ENCODE assay signal across 1 cellular context in genomic region chr16:21263640-21264211, GRCh38.
TF ChIP-seq lines count a peak whose summit lies in the region.

No MANE protein-coding gene starts in this region.

TF ChIP-seq in HepG2, 621 proteins besides CTCF, POLR2A, EP300 and RAD21 (continued from another document and continues in another):
- TF ChIP-seq HBP1 (CRISPR knock-in tag; IDR thresholded peaks at IDR 0.05; ENCODE audit: low read depth) (0 out of 2 replicates have a peak, but pooled peaks have one; percentile 19), SOX5 (CRISPR knock-in tag; IDR thresholded peaks at IDR 0.05; ENCODE audit: borderline replicate concordance) (peak; percentile 89), PAXIP1 (CRISPR knock-in tag; conservative IDR thresholded peaks at IDR 0.05) (peak; percentile 54), SPEN (CRISPR knock-in tag; IDR thresholded peaks at IDR 0.05; ENCODE audit: low read depth) (0 out of 2 replicates have a peak, but pooled peaks have one; percentile 51), ESRRA (CRISPR knock-in tag; IDR thresholded peaks at IDR 0.05; ENCODE audit: low read depth) (peak; percentile 65; the same call in 1 of the 2 replicates), DRAP1 (CRISPR knock-in tag; IDR thresholded peaks at IDR 0.05) (peak; percentile 76), PHF21A (CRISPR knock-in tag; IDR thresholded peaks at IDR 0.05) (peak; percentile 17; the same call in 1 of the 2 replicates), SATB2 (CRISPR knock-in tag; IDR thresholded peaks at IDR 0.05) (peak; percentile 53; the same call in 1 of the 2 replicates), HMGXB4 (CRISPR knock-in tag; IDR thresholded peaks at IDR 0.05; ENCODE audit: borderline replicate concordance in 1 of 2, low read depth in 1 of 2) (peak in 1 of 2 experiments; percentile 23; a peak in 1 of 4 replicates), BCL6 (CRISPR knock-in tag; IDR thresholded peaks at IDR 0.05) (peak; percentile 51; the same call in 1 of the 2 replicates), ELF1 (CRISPR knock-in tag; IDR thresholded peaks at IDR 0.05) (peak; percentile 9; the same call in 1 of the 2 replicates), ZNF710 (CRISPR knock-in tag; IDR thresholded peaks at IDR 0.05; ENCODE audit: borderline replicate concordance) (0 out of 2 replicates have a peak, but pooled peaks have one; percentile 50), ELF3 (CRISPR knock-in tag; IDR thresholded peaks at IDR 0.05) (peak; percentile 55; the same call in 1 of the 2 replicates), KAT7 (CRISPR knock-in tag; IDR thresholded peaks at IDR 0.05; ENCODE audit: borderline replicate concordance) (peak; percentile 67; the same call in 1 of the 2 replicates), CCDC6 (CRISPR knock-in tag; IDR thresholded peaks at IDR 0.05) (no peak), KLF9 (CRISPR knock-in tag; IDR thresholded peaks at IDR 0.05; ENCODE audit: low read depth) (peak; percentile 50; the same call in 1 of the 2 replicates), REST (IDR thresholded peaks at IDR 0.05; ENCODE audit: borderline replicate concordance in 1 of 2, low read depth in 1 of 2, low read length in 2 of 2) (0 out of 4 replicates have a peak, but pooled peaks of 1 of the 2 experiments have one; percentile 7), MED1 (CRISPR knock-in tag; IDR thresholded peaks at IDR 0.05) (0 out of 2 replicates have a peak, but pooled peaks have one; percentile 1), ATF3 (CRISPR knock-in tag; IDR thresholded peaks at IDR 0.05) (0 out of 2 replicates have a peak, but pooled peaks have one; percentile 16), KLF16 (CRISPR knock-in tag; IDR thresholded peaks at IDR 0.05) (peak in 1 of 2 experiments; percentile 25; a peak in 2 of 4 replicates), ZNF572 (CRISPR knock-in tag; IDR thresholded peaks at IDR 0.05) (0 out of 2 replicates have a peak, but pooled peaks have one; percentile 1), XRCC5 (optimal IDR thresholded peaks at IDR 0.05; ENCODE audit: low read length) (peak; percentile 57), ZNF879 (CRISPR knock-in tag; IDR thresholded peaks at IDR 0.05) (0 out of 2 replicates have a peak, but pooled peaks have one; percentile 26), NFE2 (CRISPR knock-in tag; IDR thresholded peaks at IDR 0.05) (no peak), KIAA2018 (CRISPR knock-in tag; IDR thresholded peaks at IDR 0.05; ENCODE audit: borderline replicate concordance) (peak; percentile 40; the same call in 1 of the 2 replicates), CREBL2 (CRISPR knock-in tag; IDR thresholded peaks at IDR 0.05; ENCODE audit: borderline replicate concordance) (no peak), KDM6A (CRISPR knock-in tag; IDR thresholded peaks at IDR 0.05; ENCODE audit: low read depth) (0 out of 2 replicates have a peak, but pooled peaks have one; percentile 32), ZNF724P (CRISPR knock-in tag; IDR thresholded peaks at IDR 0.05; ENCODE audit: borderline replicate concordance) (peak; percentile 9; the same call in 1 of the 2 replicates), MXI1 (IDR thresholded peaks at IDR 0.05; ENCODE audit: borderline replicate concordance, low read depth, low read length) (peak; percentile 86; the same call in 2 of the 3 replicates), SP4 (CRISPR knock-in tag; IDR thresholded peaks at IDR 0.05) (peak; percentile 42; the same call in 1 of the 2 replicates), RARA (CRISPR knock-in tag; IDR thresholded peaks at IDR 0.05) (peak; percentile 39; the same call in 1 of the 2 replicates), TGIF2 (CRISPR knock-in tag; IDR thresholded peaks at IDR 0.05) (no peak), TAF1 (CRISPR knock-in tag; IDR thresholded peaks at IDR 0.05) (peak; percentile 29; the same call in 1 of the 2 replicates), IRF2 (CRISPR knock-in tag; IDR thresholded peaks at IDR 0.05) (0 out of 2 replicates have a peak, but pooled peaks have one; percentile 48)
